In genomic region chr15:61680260-61681037, GRCh38 we compare ENCODE assay signal across 18 cellular contexts.
"Had no signal": no experiment of that assay in that cellular context is flagged by ENCODE, and none has a peak within 500 bp of the region (broad histone marks: within the 10 kb centered on the region; RNA-seq: fewer than 3 reads in every experiment).

No MANE protein-coding gene starts in this region.

- H3K27me3 ChIP-seq: hepatocyte, neutrophil had no signal

- H3K4me1 ChIP-seq: spleen had no signal

- H3K9me3 ChIP-seq: neutrophil had no signal

- H3K9me3 Mint-ChIP-seq: endodermal cell had no signal

- H3K36me3 ChIP-seq: neutrophil, spleen had no signal

- H3K27ac ChIP-seq: coronary artery, hepatocyte, neutrophil, spleen had no signal

- H3K4me2 ChIP-seq: hepatocyte had no signal

- FAIRE-seq: endothelial cell of umbilical vein had no signal

- H3K79me2 ChIP-seq: hepatocyte had no signal

- H3K4me3 ChIP-seq: coronary artery, hepatocyte, spleen had no signal

- H2AFZ ChIP-seq: hepatocyte had no signal

- ATAC-seq: sciatic nerve had no signal

- DNase-seq: effector CD4-positive, alpha-beta T cell; endodermal cell; erythroblast; foreskin melanocyte; head of caudate nucleus; kidney glomerular epithelial cell; naive B cell; spleen; stimulated activated CD4-positive, alpha-beta T cell treated with anti-CD3 and anti-CD28 coated beads, Interleukin-15, amount 100 ng/mL, for 24 hours; stimulated activated CD4-positive, alpha-beta T cell treated with anti-CD3 and anti-CD28 coated beads, Interleukin-2, amount 100 ng/mL, for 24 hours; stimulated activated naive CD4-positive, alpha-beta T cell treated with Interleukin-2 at 50 U/mL for 16 hours; trophoblast cell had no signal

- H3K4me3 Mint-ChIP-seq: endodermal cell, naive B cell, nephron had no signal

- H3K27ac Mint-ChIP-seq: endodermal cell, naive B cell, nephron had no signal

- H3K4me1 Mint-ChIP-seq: naive B cell, nephron had no signal
